In genomic region chr1:109960745-109961094, GRCh38 we compare ENCODE assay signal across 1 cellular context.
TF ChIP-seq lines count a peak whose summit lies in the region.

No MANE protein-coding gene starts in this region.

TF ChIP-seq in H1, 55 proteins besides CTCF, POLR2A, EP300 and RAD21:
- TF ChIP-seq RFX5 (IDR thresholded peaks at IDR 0.05; ENCODE audit: borderline replicate concordance, low read depth, low read length), result no peak
- TF ChIP-seq NANOG (IDR thresholded peaks at IDR 0.05; ENCODE audit: insufficient read depth, low read depth, low read length, poor library complexity, severe bottlenecking), result no peak
- TF ChIP-seq CEBPB (IDR thresholded peaks at IDR 0.05; ENCODE audit: low read depth, low read length), result no peak
- TF ChIP-seq GABPA (IDR thresholded peaks at IDR 0.05; ENCODE audit: borderline replicate concordance, insufficient read depth, low read length), result no peak
- no peak for TF ChIP-seq SP4 (IDR thresholded peaks at IDR 0.05; ENCODE audit: low read length)
- no peak for TF ChIP-seq POLR2AphosphoS5 (IDR thresholded peaks at IDR 0.05; ENCODE audit: low read depth, low read length)
- no peak for TF ChIP-seq SP2 (IDR thresholded peaks at IDR 0.05; ENCODE audit: low read length)
- TF ChIP-seq POU5F1 (IDR thresholded peaks at IDR 0.05; ENCODE audit: low read depth, low read length), result no peak
